ENCODE assay signal across 12 cellular contexts in the genomic region with DNA sequence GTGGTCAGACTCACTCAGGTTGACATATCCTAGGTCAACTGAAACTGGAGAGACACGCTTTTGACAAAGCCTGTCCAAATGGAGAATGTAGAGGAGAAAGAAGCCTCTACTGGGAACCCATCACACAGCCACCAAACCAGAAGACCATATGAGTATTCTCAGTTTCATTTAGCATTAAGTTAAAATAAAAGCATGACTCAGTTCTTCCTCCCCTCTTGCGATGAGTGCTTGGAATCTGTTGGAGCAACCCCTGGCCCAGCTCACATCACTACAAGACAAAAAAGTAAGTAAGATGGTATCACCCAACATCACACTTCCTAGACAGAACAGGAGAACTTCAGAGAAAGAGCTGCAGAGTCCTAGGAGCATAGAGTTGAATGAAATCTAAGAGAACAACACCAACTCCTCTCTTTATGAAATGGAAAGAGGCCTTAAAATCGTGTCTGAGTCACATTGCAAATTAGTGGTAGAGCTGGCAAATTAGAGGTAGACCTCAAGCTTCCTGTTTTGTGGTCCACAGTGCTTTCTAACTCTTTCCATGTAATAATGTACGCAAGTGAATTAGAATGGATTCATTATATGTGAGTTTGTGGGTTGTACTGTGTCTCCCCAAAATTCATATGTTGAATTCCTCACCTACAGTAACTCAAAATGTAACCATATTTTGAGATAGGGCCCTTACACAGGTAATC. TPM values are rescaled to one million over a fixed set of nuclear protein-coding genes. Genes with fewer than 3 reads are reported as not detected.
DNase-seq lines count a peak whose midpoint lies in the region; ATAC-seq lines count a peak whose summit lies in the region.
"Had no signal": no experiment of that assay in that cellular context is flagged by ENCODE, and none has a peak within 500 bp of the region (broad histone marks: within the 10 kb centered on the region; RNA-seq: fewer than 3 reads in every experiment).

No MANE protein-coding gene starts in this region.

- intact Hi-C loops in activated CD4-positive, alpha-beta T cell treated with anti-CD3 and anti-CD28 coated beads, Interleukin-2, amount 10 ng/mL, durations not matched to agents 24 days and 14 days (cut with micrococcal nuclease): loop anchor here (1.0 to 10.0 kb wide), 5 partner anchors 141 to 1649 kb away; no protein-coding TSS in a partner anchor
- intact Hi-C loops in activated T-helper 1 cell treated with anti-CD3 and anti-CD28 coated beads, Interleukin-12 subunit alpha, Interleukin-12 subunit beta, Interleukin-2, Interleukin-4 antibody, amounts not matched to agents 30 ng/mL and 10 ng/mL and 1 ng/mL, durations not matched to agents 14 hours and 24 hours and 36 hours (cut with micrococcal nuclease): loop anchor here (1.0 to 5.0 kb wide), 6 partner anchors 141 to 917 kb away; a partner anchor contains a TSS

- peaks cover 4% of the 10 kb centered on the region for H3K9me3 Mint-ChIP-seq in activated CD4-positive, alpha-beta T cell treated with anti-CD3 and anti-CD28 coated beads, Interleukin-2, amount 10 ng/mL, durations not matched to agents 24 days and 14 days
- H3K9me3 Mint-ChIP-seq in activated CD4-positive, alpha-beta T cell treated with anti-CD3 and anti-CD28 coated beads, Interleukin-2, amount 10 ng/mL, durations not matched to agents 7 days and 5 days: no peaks in the 10 kb centered on the region
- peaks cover 6% of the 10 kb centered on the region for H3K9me3 Mint-ChIP-seq in activated T-helper 1 cell treated with anti-CD3 and anti-CD28 coated beads, Interleukin-12 subunit alpha, Interleukin-12 subunit beta, Interleukin-2, Interleukin-4 antibody, amounts not matched to agents 30 ng/mL and 10 ng/mL and 1 ng/mL, durations not matched to agents 14 hours and 24 hours and 36 hours

- no peaks in the 10 kb centered on the region for H3K36me3 Mint-ChIP-seq in activated CD4-positive, alpha-beta T cell treated with anti-CD3 and anti-CD28 coated beads, Interleukin-2, amount 10 ng/mL, durations not matched to agents 24 days and 14 days (ENCODE audit: low read depth)
- H3K36me3 Mint-ChIP-seq in activated CD4-positive, alpha-beta T cell treated with anti-CD3 and anti-CD28 coated beads, Interleukin-2, amount 10 ng/mL, durations not matched to agents 7 days and 5 days (ENCODE audit: low read depth): no peaks in the 10 kb centered on the region
- peaks cover 2% of the 10 kb centered on the region for H3K36me3 Mint-ChIP-seq in activated T-helper 1 cell treated with anti-CD3 and anti-CD28 coated beads, Interleukin-12 subunit alpha, Interleukin-12 subunit beta, Interleukin-2, Interleukin-4 antibody, amounts not matched to agents 30 ng/mL and 10 ng/mL and 1 ng/mL, durations not matched to agents 14 hours and 24 hours and 36 hours (ENCODE audit: low read depth)

- CTCF ChIA-PET in activated CD4-positive, alpha-beta T cell treated with anti-CD3 and anti-CD28 coated beads, Interleukin-2, amount 10 ng/mL, durations not matched to agents 7 days and 5 days (lab: Charles Lee): no interaction called here

- H3K27ac Mint-ChIP-seq in activated CD4-positive, alpha-beta T cell treated with anti-CD3 and anti-CD28 coated beads, Interleukin-2, amount 10 ng/mL, durations not matched to agents 24 days and 14 days: peak overlapping the region; percentile 94
- no peak overlapping the region for H3K27ac Mint-ChIP-seq in activated CD4-positive, alpha-beta T cell treated with anti-CD3 and anti-CD28 coated beads, Interleukin-2, amount 10 ng/mL, durations not matched to agents 7 days and 5 days
- H3K27ac Mint-ChIP-seq in activated T-helper 1 cell treated with anti-CD3 and anti-CD28 coated beads, Interleukin-12 subunit alpha, Interleukin-12 subunit beta, Interleukin-2, Interleukin-4 antibody, amounts not matched to agents 30 ng/mL and 10 ng/mL and 1 ng/mL, durations not matched to agents 14 hours and 24 hours and 36 hours: peak overlapping the region; percentile 97
- H3K27ac Mint-ChIP-seq: HFFc6 had no signal

- POLR2A ChIA-PET in activated CD4-positive, alpha-beta T cell treated with anti-CD3 and anti-CD28 coated beads, Interleukin-2, amount 10 ng/mL, durations not matched to agents 7 days and 5 days (lab: Charles Lee): no interaction called here

- peaks cover 14% of the 10 kb centered on the region for H3K27me3 Mint-ChIP-seq in activated CD4-positive, alpha-beta T cell treated with anti-CD3 and anti-CD28 coated beads, Interleukin-2, amount 10 ng/mL, durations not matched to agents 24 days and 14 days
- H3K27me3 Mint-ChIP-seq in activated CD4-positive, alpha-beta T cell treated with anti-CD3 and anti-CD28 coated beads, Interleukin-2, amount 10 ng/mL, durations not matched to agents 7 days and 5 days: peaks cover 7% of the 10 kb centered on the region
- H3K27me3 Mint-ChIP-seq in activated T-helper 1 cell treated with anti-CD3 and anti-CD28 coated beads, Interleukin-12 subunit alpha, Interleukin-12 subunit beta, Interleukin-2, Interleukin-4 antibody, amounts not matched to agents 30 ng/mL and 10 ng/mL and 1 ng/mL, durations not matched to agents 14 hours and 24 hours and 36 hours (ENCODE audit: insufficient read depth): peaks cover 12% of the 10 kb centered on the region

- peak; percentile 57 for DNase-seq in activated CD4-positive, alpha-beta T cell treated with anti-CD3 and anti-CD28 coated beads, Interleukin-2, amount 10 ng/mL, durations not matched to agents 24 days and 14 days
- no peak for DNase-seq in activated CD4-positive, alpha-beta T cell treated with anti-CD3 and anti-CD28 coated beads, Interleukin-2, amount 10 ng/mL, durations not matched to agents 7 days and 5 days
- no peak for DNase-seq in activated T-helper 1 cell treated with anti-CD3 and anti-CD28 coated beads, Interleukin-12 subunit alpha, Interleukin-12 subunit beta, Interleukin-2, Interleukin-4 antibody, amounts not matched to agents 30 ng/mL and 10 ng/mL and 1 ng/mL, durations not matched to agents 14 hours and 24 hours and 36 hours (ENCODE audit: low spot score)
- DNase-seq in NCI-H526 treated with DMSO at 0.1 percent for 48 hours (lab: John Stamatoyannopoulos, UW) (no peak), anterior cingulate cortex (lab: John Stamatoyannopoulos, UW) (no peak), GM03348 (ENCODE audit: low spot score) (no peak)
- DNase-seq: cerebellar nuclear complex, glutamatergic neuron, HFFc6, NCI-H1436 had no signal

- peak overlapping the region; percentile 36 for H3K4me3 Mint-ChIP-seq in activated CD4-positive, alpha-beta T cell treated with anti-CD3 and anti-CD28 coated beads, Interleukin-2, amount 10 ng/mL, durations not matched to agents 24 days and 14 days
- no peak overlapping the region for H3K4me3 Mint-ChIP-seq in activated CD4-positive, alpha-beta T cell treated with anti-CD3 and anti-CD28 coated beads, Interleukin-2, amount 10 ng/mL, durations not matched to agents 7 days and 5 days
- H3K4me3 Mint-ChIP-seq in activated T-helper 1 cell treated with anti-CD3 and anti-CD28 coated beads, Interleukin-12 subunit alpha, Interleukin-12 subunit beta, Interleukin-2, Interleukin-4 antibody, amounts not matched to agents 30 ng/mL and 10 ng/mL and 1 ng/mL, durations not matched to agents 14 hours and 24 hours and 36 hours: no peak overlapping the region
- H3K4me3 Mint-ChIP-seq: HFFc6 had no signal

- ATAC-seq in GM21576 (IDR thresholded peaks at IDR 0.05; ENCODE audit: unreplicated experiment) (peak; percentile 80), HG03378 (IDR thresholded peaks at IDR 0.05; ENCODE audit: unreplicated experiment) (peak; percentile 81)

- H3K4me1 Mint-ChIP-seq in activated CD4-positive, alpha-beta T cell treated with anti-CD3 and anti-CD28 coated beads, Interleukin-2, amount 10 ng/mL, durations not matched to agents 24 days and 14 days: peaks cover 7% of the 10 kb centered on the region
- peaks cover 7% of the 10 kb centered on the region for H3K4me1 Mint-ChIP-seq in activated CD4-positive, alpha-beta T cell treated with anti-CD3 and anti-CD28 coated beads, Interleukin-2, amount 10 ng/mL, durations not matched to agents 7 days and 5 days
- peaks cover 12% of the 10 kb centered on the region for H3K4me1 Mint-ChIP-seq in activated T-helper 1 cell treated with anti-CD3 and anti-CD28 coated beads, Interleukin-12 subunit alpha, Interleukin-12 subunit beta, Interleukin-2, Interleukin-4 antibody, amounts not matched to agents 30 ng/mL and 10 ng/mL and 1 ng/mL, durations not matched to agents 14 hours and 24 hours and 36 hours (ENCODE audit: low read depth)

RNA-seq across cellular contexts. Expression of a gene that starts 51.2 kb away (rescaled TPM):
- total RNA-seq in activated CD4-positive, alpha-beta T cell treated with anti-CD3 and anti-CD28 coated beads, Interleukin-2, amount 10 ng/mL, durations not matched to agents 24 days and 14 days: not detected in 2 replicates
- total RNA-seq in activated CD4-positive, alpha-beta T cell treated with anti-CD3 and anti-CD28 coated beads, Interleukin-2, amount 10 ng/mL, durations not matched to agents 7 days and 5 days: not detected
- total RNA-seq in activated T-helper 1 cell treated with anti-CD3 and anti-CD28 coated beads, Interleukin-12 subunit alpha, Interleukin-12 subunit beta, Interleukin-2, Interleukin-4 antibody, amounts not matched to agents 30 ng/mL and 10 ng/mL and 1 ng/mL, durations not matched to agents 14 hours and 24 hours and 36 hours: not detected in 2 replicates
- total RNA-seq: HFFc6 had no signal
